Comparison of ENCODE assay signal across 12 cellular contexts in the genomic region with DNA sequence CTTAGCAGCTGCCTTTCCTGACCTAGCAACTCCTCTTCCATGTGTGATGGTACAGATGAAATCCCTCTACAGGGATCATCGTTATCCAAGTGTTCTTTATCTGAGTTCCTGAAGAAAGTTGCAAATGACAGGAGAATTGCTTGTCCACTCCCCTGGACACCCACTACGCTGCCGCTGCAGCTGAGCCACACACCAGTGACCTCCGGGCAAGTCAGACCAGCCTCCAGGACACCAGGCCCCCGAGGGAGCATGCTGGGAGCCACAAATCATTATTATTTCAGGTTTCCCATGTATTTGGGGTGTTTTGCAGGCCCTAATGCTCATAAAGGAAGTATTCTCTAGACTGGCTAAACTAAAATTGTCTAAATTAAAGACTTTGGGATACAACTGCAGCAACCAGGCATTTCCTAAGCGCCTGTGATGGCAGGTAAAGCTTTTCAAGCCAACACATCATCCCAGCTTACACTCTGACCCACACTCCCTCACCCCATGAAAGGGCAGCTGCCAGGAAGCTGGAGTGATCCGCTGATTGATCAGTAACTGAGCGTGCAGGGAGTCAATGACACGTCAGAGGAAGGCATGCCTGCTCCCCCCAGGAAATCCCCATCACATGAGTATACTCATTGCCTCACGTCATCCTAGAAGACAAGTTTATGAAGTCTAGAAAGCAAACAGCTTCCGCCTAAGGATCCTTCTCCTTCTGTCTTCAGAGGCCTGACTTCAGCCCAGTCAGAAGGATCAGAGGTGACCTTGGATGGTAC. TPM values are rescaled to one million over a fixed set of nuclear protein-coding genes. Genes with fewer than 3 reads are reported as not detected.
DNase-seq lines count a peak whose midpoint lies in the region; ATAC-seq, FAIRE-seq and TF ChIP-seq lines count a peak whose summit lies in the region.
"Had no signal": no experiment of that assay in that cellular context is flagged by ENCODE, and none has a peak within 500 bp of the region (broad histone marks: within the 10 kb centered on the region; RNA-seq: fewer than 3 reads in every experiment).

No MANE protein-coding gene starts in this region.

- WGBS in A549 (ENCODE audit: missing lambda C conversion rate) = 44% methylated on average over 11 of the region's 11 CpGs

- peaks cover 6% of the 10 kb centered on the region; the same call in 1 of the 2 replicates for H4K20me1 ChIP-seq in GM23338 (replicated peaks; ENCODE audit: insufficient read depth)

- H3K9me3 Mint-ChIP-seq in GM23338 = no peaks in the 10 kb centered on the region

- peak in 1 of 2 experiments; percentile 37; a peak in 1 of 5 replicates for TF ChIP-seq EP300 in A549 (IDR thresholded peaks at IDR 0.05)

- peak overlapping the region; percentile 30 for H3K4me2 ChIP-seq in A549
- no peak overlapping the region for H3K4me2 ChIP-seq in GM23338

- H3K36me3 Mint-ChIP-seq in GM23338 (ENCODE audit: low read depth) = no peaks in the 10 kb centered on the region
- H3K36me3 Mint-ChIP-seq: naive B cell had no signal

- no peaks in the 10 kb centered on the region for H3K4me1 Mint-ChIP-seq in GM23338
- H3K4me1 Mint-ChIP-seq: naive B cell had no signal

- TF ChIP-seq RAD21 in A549 (conservative IDR thresholded peaks at IDR 0.05 in 1 of 2, IDR thresholded peaks at IDR 0.05 in 1 of 2) = no peak

- ATAC-seq in A549 (peak; percentile 85 to 90), GM18867 (IDR thresholded peaks at IDR 0.05; ENCODE audit: unreplicated experiment) (peak; percentile 68), GM18517 (IDR thresholded peaks at IDR 0.05; ENCODE audit: unreplicated experiment) (no peak), GM23338 (no peak)

- FAIRE-seq in A549 (lab: Jason Lieb, UNC) = no peak

- POLR2A ChIA-PET in A549 (lab: Yijun Ruan, JAX) = no interaction called here

- H3K36me3 ChIP-seq in GM23338 (ENCODE audit: insufficient read depth) = no peaks in the 10 kb centered on the region

- no peaks in the 10 kb centered on the region for H3K9me3 ChIP-seq in A549

- CTCF ChIA-PET in A549 (lab: Yijun Ruan, JAX) = interaction anchor here (1.4 to 2.8 kb wide), 3 partner anchors 10 to 103 kb away, joined by 3 to 8 read pairs (median 6); partner anchors contain the start of gene FA2H

- H3K4me3 ChIP-seq in A549 = no peak overlapping the region
- H3K4me3 ChIP-seq in epithelial cell of proximal tubule (ENCODE audit: low read depth, low read length) = no peak overlapping the region
- no peak overlapping the region for H3K4me3 ChIP-seq in GM23338

- TF ChIP-seq POLR2A in A549 (IDR thresholded peaks at IDR 0.05; ENCODE audit: low read length) = no peak

- H3K4me1 ChIP-seq in A549 (peaks cover 26% of the 10 kb centered on the region), GM23338 (ENCODE audit: insufficient read depth) (no peaks in the 10 kb centered on the region)

- peaks cover 3% of the 10 kb centered on the region for H3K27me3 Mint-ChIP-seq in GM23338 (ENCODE audit: insufficient read depth, low read depth, poor library complexity)

- H3K27me3 ChIP-seq in GM23338 (ENCODE audit: insufficient read depth) = no peaks in the 10 kb centered on the region

- H3K4me3 Mint-ChIP-seq in GM23338 = no peak overlapping the region
- H3K4me3 Mint-ChIP-seq: naive B cell had no signal

- no peaks in the 10 kb centered on the region for H3F3A ChIP-seq in GM23338 (replicated peaks; ENCODE audit: low read depth)

- no peak overlapping the region for H2AFZ ChIP-seq in GM23338

- TF ChIP-seq CTCF in A549 (IDR thresholded peaks at IDR 0.05) (no peak), epithelial cell of proximal tubule (conservative IDR thresholded peaks at IDR 0.05; ENCODE audit: low read depth, low read length) (no peak), GM23338 (conservative IDR thresholded peaks at IDR 0.05; ENCODE audit: low read depth in 2 of 2) (no peak)

- DNase-seq in A549 (ENCODE audit: low read depth in 1 of 2, low spot score in 1 of 2) (peak; percentile 84 to 85), HT1080 (ENCODE audit: low read depth) (peak; percentile 81), epithelial cell of proximal tubule (ENCODE audit: low read depth) (peak; percentile 93), 8988T (no peak), C1 segment of cervical spinal cord (lab: John Stamatoyannopoulos, UW) (no peak), GM23338 (ENCODE audit: low spot score) (no peak)
- DNase-seq: naive B cell, NCI-H226 had no signal

- no peak overlapping the region for H3K27ac Mint-ChIP-seq in GM23338
- H3K27ac Mint-ChIP-seq: naive B cell had no signal

- no peaks in the 10 kb centered on the region for H3K9me2 ChIP-seq in GM23338 (ENCODE audit: insufficient read depth)

- H3K79me2 ChIP-seq in GM23338 (replicated peaks; ENCODE audit: insufficient read depth) = no peaks in the 10 kb centered on the region

- H3K27ac ChIP-seq in A549 (peak overlapping the region; percentile 23 to 73; a peak in 4 of 6 replicates), GM23338 (ENCODE audit: low read depth) (no peak overlapping the region)

TF ChIP-seq in A549, 52 proteins besides CTCF, POLR2A, EP300 and RAD21:
- TF ChIP-seq, protein P1, sequence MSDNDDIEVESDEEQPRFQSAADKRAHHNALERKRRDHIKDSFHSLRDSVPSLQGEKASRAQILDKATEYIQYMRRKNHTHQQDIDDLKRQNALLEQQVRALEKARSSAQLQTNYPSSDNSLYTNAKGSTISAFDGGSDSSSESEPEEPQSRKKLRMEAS (IDR thresholded peaks at IDR 0.05) = peak; percentile 48
- TF ChIP-seq FOSL2 (IDR thresholded peaks at IDR 0.05) (no peak), FOSL2 (CRISPR knock-in tag; IDR thresholded peaks at IDR 0.05) (peak; percentile 65), PHF8 (IDR thresholded peaks at IDR 0.05; ENCODE audit: borderline replicate concordance, low read depth) (no peak)

TF ChIP-seq in GM23338, 12 proteins besides CTCF, POLR2A, EP300 and RAD21 (continues in another document):
- no peak for TF ChIP-seq STAT1 (IDR thresholded peaks at IDR 0.05; ENCODE audit: unreplicated experiment)
- no peak for TF ChIP-seq POLR2AphosphoS5 (IDR thresholded peaks at IDR 0.05; ENCODE audit: low read depth)

RNA-seq across cellular contexts. Expression of gene FA2H, which starts 14.4 kb away (rescaled TPM):
- 7.1 and 11.0 TPM in 2 replicates for polyA plus RNA-seq in A549 (2011; rRNA removed)
- 9.9 and 14.4 TPM in 2 replicates for polyA plus RNA-seq in A549 (2012; cell fraction: cytosol; rRNA removed)
- 15.7 and 23.4 TPM in 2 replicates for polyA plus RNA-seq in A549 (2012; cell fraction: nucleus; rRNA removed)
- 5.3 to 9.2 TPM (median 5.6 TPM) in 3 replicates for polyA plus RNA-seq in A549 (2017; fragmentation: RNase III; extraction: RNeasy Plus Mini Kit Qiagen cat#74134 plus additional on column Dnase treatment)
- polyA minus RNA-seq in A549 (2011; rRNA and poly(A)+ RNA removed) = 15.0 and 20.6 TPM in 2 replicates
- total RNA-seq in HT1080 (2014; rRNA removed; shearing (Covaris generic)) = 0.14 TPM in 1 of 2 replicates, not detected in the other
- 0.06 TPM in 1 of 2 replicates, not detected in the other for polyA plus RNA-seq in HT1080 (2015; cell fraction: cytosol; rRNA removed)
- 0.07 TPM in 1 of 2 replicates, not detected in the other for polyA plus RNA-seq in HT1080 (2015; cell fraction: nucleus; rRNA removed)
- 3.3 and 11.5 TPM in 2 replicates for total RNA-seq in epithelial cell of proximal tubule
- total RNA-seq in GM23338 (2014; rRNA removed; shearing (Covaris generic)) = 5.7 and 6.3 TPM in 2 replicates
- polyA plus RNA-seq in GM23338 (2016; fragmentation: Nextera tagmentation; extraction: Ambion mirVana) = 3.8 and 5.7 TPM in 2 replicates
- total RNA-seq: skeletal muscle tissue had no signal
- polyA plus RNA-seq: BJ had no signal

RNA-seq across cellular contexts. Expression of gene MLKL, which starts 59.5 kb away (rescaled TPM):
- polyA plus RNA-seq in A549 (2011; rRNA removed) (17.9 and 18.8 TPM in 2 replicates), A549 (2017; fragmentation: RNase III; extraction: RNeasy Plus Mini Kit Qiagen cat#74134 plus additional on column Dnase treatment) (12.3 to 14.3 TPM (median 12.6 TPM) in 3 replicates), GM23338 (2016; fragmentation: Nextera tagmentation; extraction: Ambion mirVana) (5.1 and 6.2 TPM in 2 replicates)
- 9.6 and 10.2 TPM in 2 replicates for polyA plus RNA-seq in A549 (2012; cell fraction: cytosol; rRNA removed)
- polyA plus RNA-seq in A549 (2012; cell fraction: nucleus; rRNA removed) = 11.6 and 14.2 TPM in 2 replicates
- 6.2 and 8.9 TPM in 2 replicates for polyA minus RNA-seq in A549 (2011; rRNA and poly(A)+ RNA removed)
- 54.9 and 57.4 TPM in 2 replicates for total RNA-seq in HT1080 (2014; rRNA removed; shearing (Covaris generic))
- polyA plus RNA-seq in HT1080 (2015; cell fraction: cytosol; rRNA removed) = 17.8 and 20.6 TPM in 2 replicates
- 37.8 and 45.4 TPM in 2 replicates for polyA plus RNA-seq in HT1080 (2015; cell fraction: nucleus; rRNA removed)
- 16.9 and 19.6 TPM in 2 replicates for total RNA-seq in epithelial cell of proximal tubule
- total RNA-seq in GM23338 (2014; rRNA removed; shearing (Covaris generic)) = 7.5 and 9.7 TPM in 2 replicates

Comparison
In these comparisons a context has a peak if more than half of its experiments do, and no peak if none do; other contexts are left out.
1. ATAC-seq: peak in A549 (2 of 2) and GM18867 (single experiment); none in GM18517 (single experiment) and GM23338 (single experiment).
2. DNase-seq: peak in A549 (2 of 2), HT1080 (single experiment) and epithelial cell of proximal tubule (single experiment); none in 8988T (single experiment), C1 segment of cervical spinal cord (0 of 14) and GM23338 (single experiment).